In genomic region chr16:88134906-88135682, GRCh38 we compare ENCODE assay signal across 8 cellular contexts.
DNase-seq lines count a peak whose midpoint lies in the region; ATAC-seq, FAIRE-seq and TF ChIP-seq lines count a peak whose summit lies in the region.
"Not testable (repeated sequence)": the region's sequence is repeated elsewhere in the genome, so short reads cannot be mapped to it uniquely, and the experiment has no call there.

No MANE protein-coding gene starts in this region.

- not testable (repeated sequence) for H3F3A ChIP-seq in GM23248 (ENCODE audit: insufficient read depth)

- TF ChIP-seq EP300 in K562 (IDR thresholded peaks at IDR 0.05; ENCODE audit: low read length), result not testable (repeated sequence)

- not testable (repeated sequence) for H3K9ac ChIP-seq in GM23248; K562 (ENCODE audit: insufficient read depth in 1 of 2, low read depth in 2 of 2, low read length in 2 of 2); neuronal stem cell (ENCODE audit: low read depth, low read length, poor library complexity)

- not testable (repeated sequence) for H3K27ac ChIP-seq in GM23248; K562 (ENCODE audit: extremely low read depth, low read depth, low read length); right cardiac atrium (ENCODE audit: low read length); neuronal stem cell (replicated peaks; ENCODE audit: low read length)
- H3K27ac ChIP-seq in mesodermal cell (ENCODE audit: low read depth, low read length, severe bottlenecking), result peak overlapping the region; percentile 16

- TF ChIP-seq CTCF in AG10803 (conservative IDR thresholded peaks at IDR 0.05; ENCODE audit: low read length); K562 (IDR thresholded peaks at IDR 0.05 in 2 of 3, conservative IDR thresholded peaks at IDR 0.05 in 1 of 3; ENCODE audit: insufficient read depth in 2 of 3, low read depth in 1 of 3, low read length in 3 of 3): not testable (repeated sequence)

- not testable (repeated sequence) for TF ChIP-seq RAD21 in K562 (CRISPR knock-in tag; conservative IDR thresholded peaks at IDR 0.05 in 1 of 2, IDR thresholded peaks at IDR 0.05 in 1 of 2)

- peak overlapping the region; percentile 64 for H3K18ac ChIP-seq in neuronal stem cell (ENCODE audit: low read length)

- WGBS in GM23248 (ENCODE audit: low coverage in 1 of 2, low lambda C conversion rate in 2 of 2, missing lambda C conversion rate in 2 of 2), 2 experiments, result 6 to 7% methylated on average over 23 to 24 of the region's 24 CpGs
- WGBS in K562 (ENCODE audit: insufficient coverage, low coverage, missing lambda C conversion rate), result 4% methylated on average over 19 of the region's 24 CpGs
- 50% methylated on average over 23 of the region's 24 CpGs for WGBS in right cardiac atrium
- WGBS in mesodermal cell (ENCODE audit: insufficient coverage in 2 of 2), 2 experiments, result 84% methylated on average over 5 to 14 of the region's 24 CpGs
- WGBS in neuronal stem cell (ENCODE audit: extremely low coverage in 2 of 2, insufficient read length in 2 of 2, insufficient replicate concordance in 1 of 2), 2 donors, result no CpG with 5 or more reads among the region's 24 CpGs

- peak; percentile 58 for FAIRE-seq in K562 (lab: Jason Lieb, UNC)

- not testable (repeated sequence) for H2AFZ ChIP-seq in GM23248; K562 (ENCODE audit: low read depth, low read length); neuronal stem cell (ENCODE audit: low read length)

- not testable (repeated sequence) for H2BK12ac ChIP-seq in neuronal stem cell (ENCODE audit: low read length)

- H2BK5ac ChIP-seq in neuronal stem cell (ENCODE audit: low read length), result not testable (repeated sequence)

- H3K9me1 ChIP-seq in K562 (ENCODE audit: control insufficient read depth, insufficient read depth, low read length), result not testable (repeated sequence)

- H2AK5ac ChIP-seq in neuronal stem cell (ENCODE audit: low read depth, low read length), result not testable (repeated sequence)

- H3K14ac ChIP-seq in neuronal stem cell (ENCODE audit: low read length), result not testable (repeated sequence)

- H3K9me2 ChIP-seq in GM23248 (ENCODE audit: insufficient read depth), result not testable (repeated sequence)

- H3K4ac ChIP-seq in neuronal stem cell (ENCODE audit: low read length), result not testable (repeated sequence)

- not testable (repeated sequence) for ATAC-seq in K562
- ATAC-seq in Right ventricle myocardium inferior (peak; percentile 60), right cardiac atrium (peak; percentile 20 to 45)

- BruUV-seq in K562 (replicated peaks; lab: Mats Ljungman, UMichigan), result not testable (repeated sequence)

- not testable (repeated sequence) for H2BK15ac ChIP-seq in neuronal stem cell (ENCODE audit: low read length)

- H2BK120ac ChIP-seq in neuronal stem cell (ENCODE audit: low read depth, low read length), result not testable (repeated sequence)

- H3K4me2 ChIP-seq in GM23248 (ENCODE audit: unreplicated experiment), result peak overlapping the region; percentile 28
- not testable (repeated sequence) for H3K4me2 ChIP-seq in K562 (ENCODE audit: insufficient read depth, low read length); neuronal stem cell (ENCODE audit: insufficient read depth, low read length, poor library complexity, severe bottlenecking)

- not testable (repeated sequence) for H3K79me1 ChIP-seq in neuronal stem cell (ENCODE audit: low read depth, low read length)

- peaks cover 15% of the 10 kb centered on the region; the same call in 1 of the 2 replicates for H3K27me3 ChIP-seq in GM23248 (replicated peaks; ENCODE audit: insufficient read depth)
- peaks cover 29 to 56% of the 10 kb centered on the region in 2 experiments; a peak in 4 of 5 replicates for H3K27me3 ChIP-seq in K562 (ENCODE audit: control insufficient read depth in 2 of 2, insufficient read depth in 2 of 2, low read length in 2 of 2)
- not testable (repeated sequence) for H3K27me3 ChIP-seq in right cardiac atrium (ENCODE audit: control insufficient read depth, insufficient read depth); neuronal stem cell (ENCODE audit: control insufficient read depth in 3 of 3, insufficient read depth in 3 of 3, low read depth in 1 of 3, low read length in 3 of 3)

- H4K20me1 ChIP-seq in GM23248 (ENCODE audit: insufficient read depth); K562 (replicated peaks; ENCODE audit: control insufficient read depth, insufficient read depth, low read length): not testable (repeated sequence)

- POLR2A ChIA-PET in K562 (lab: Yijun Ruan, JAX), result not testable (repeated sequence)

- in situ Hi-C loops in GM23248 (cut with MboI); K562 (cut with MboI): not testable (repeated sequence)

- not testable (repeated sequence) for H3K9me3 ChIP-seq in GM23248 (ENCODE audit: low read depth); K562 (replicated peaks; ENCODE audit: control insufficient read depth, insufficient read depth, low read depth, low read length); right cardiac atrium (ENCODE audit: control insufficient read depth, low read length); neuronal stem cell (replicated peaks in 1 of 2; ENCODE audit: control insufficient read depth in 2 of 2, insufficient read depth in 1 of 2, low read depth in 1 of 2, low read length in 2 of 2)
- peaks cover 12% of the 10 kb centered on the region for H3K9me3 ChIP-seq in mesodermal cell (ENCODE audit: control insufficient read depth, low read length)

- intact Hi-C loops in K562 (cut with micrococcal nuclease); Right ventricle myocardium inferior (cut with DNase I); right cardiac atrium (cut with DNase I): not testable (repeated sequence)

- H3K36me3 ChIP-seq in GM23248 (ENCODE audit: low read depth); K562 (ENCODE audit: control insufficient read depth, insufficient read depth, low read length); mesodermal cell (ENCODE audit: control insufficient read depth, insufficient read depth, low read length); neuronal stem cell (replicated peaks in 1 of 2; ENCODE audit: control insufficient read depth in 2 of 2, insufficient read depth in 2 of 2, low read length in 2 of 2): not testable (repeated sequence)

- not testable (repeated sequence) for H4K91ac ChIP-seq in neuronal stem cell (ENCODE audit: low read depth, low read length, poor library complexity)

- H3K4me1 ChIP-seq in GM23248 (ENCODE audit: insufficient read depth); right cardiac atrium (ENCODE audit: control insufficient read depth, insufficient read depth, low read length); mesodermal cell (ENCODE audit: control insufficient read depth, insufficient read depth, low read length, poor library complexity, severe bottlenecking); neuronal stem cell (ENCODE audit: control insufficient read depth in 2 of 2, insufficient read depth in 1 of 2, low read depth in 1 of 2, low read length in 2 of 2): not testable (repeated sequence)
- peaks cover 0 to 23% of the 10 kb centered on the region in 2 experiments; a peak in 2 of 5 replicates for H3K4me1 ChIP-seq in K562 (replicated peaks in 1 of 2; ENCODE audit: control insufficient read depth in 2 of 2, insufficient read depth in 2 of 2, low read length in 2 of 2)

- CTCF ChIA-PET in K562 (lab: Yijun Ruan, JAX; ENCODE audit: low intra/inter-chr PET ratio), result not testable (repeated sequence)

- H3K4me3 ChIP-seq in AG10803 (ENCODE audit: low read length); GM23248; K562; right cardiac atrium (ENCODE audit: low read length); mesodermal cell (ENCODE audit: extremely low read depth, insufficient read depth, low read length, poor library complexity, severe bottlenecking); neuronal stem cell (ENCODE audit: low read length in 2 of 2): not testable (repeated sequence)

- not testable (repeated sequence) for H3K23ac ChIP-seq in neuronal stem cell (ENCODE audit: low read depth, low read length, poor library complexity)

- not testable (repeated sequence) for H4K8ac ChIP-seq in neuronal stem cell (ENCODE audit: low read depth, low read length)

- not testable (repeated sequence) for H3K79me2 ChIP-seq in GM23248 (ENCODE audit: insufficient read depth); K562 (ENCODE audit: control insufficient read depth, insufficient read depth, low read length)

- not testable (repeated sequence) for TF ChIP-seq POLR2A in K562 (conservative IDR thresholded peaks at IDR 0.05)

- DNase-seq in AG10803 (ENCODE audit: low read depth), result peak; percentile 50
- peak; percentile 8 for DNase-seq in GM23248
- DNase-seq in NCI-H524 (lab: John Stamatoyannopoulos, UW), result peak; percentile 76 to 78
- not testable (repeated sequence) for DNase-seq in K562 (ENCODE audit: extremely low read depth in 1 of 4, low spot score in 3 of 4); Right ventricle myocardium inferior (ENCODE audit: missing footprints); right cardiac atrium; neuronal stem cell (ENCODE audit: low spot score)

TF ChIP-seq in K562, 482 proteins besides CTCF, POLR2A, EP300 and RAD21:
- peak; percentile 80; the same call in 1 of the 2 replicates for TF ChIP-seq ZNF263 (CRISPR knock-in tag; IDR thresholded peaks at IDR 0.05; ENCODE audit: borderline replicate concordance)
